8 cellular contexts compared by ENCODE assay signal in the genomic region with DNA sequence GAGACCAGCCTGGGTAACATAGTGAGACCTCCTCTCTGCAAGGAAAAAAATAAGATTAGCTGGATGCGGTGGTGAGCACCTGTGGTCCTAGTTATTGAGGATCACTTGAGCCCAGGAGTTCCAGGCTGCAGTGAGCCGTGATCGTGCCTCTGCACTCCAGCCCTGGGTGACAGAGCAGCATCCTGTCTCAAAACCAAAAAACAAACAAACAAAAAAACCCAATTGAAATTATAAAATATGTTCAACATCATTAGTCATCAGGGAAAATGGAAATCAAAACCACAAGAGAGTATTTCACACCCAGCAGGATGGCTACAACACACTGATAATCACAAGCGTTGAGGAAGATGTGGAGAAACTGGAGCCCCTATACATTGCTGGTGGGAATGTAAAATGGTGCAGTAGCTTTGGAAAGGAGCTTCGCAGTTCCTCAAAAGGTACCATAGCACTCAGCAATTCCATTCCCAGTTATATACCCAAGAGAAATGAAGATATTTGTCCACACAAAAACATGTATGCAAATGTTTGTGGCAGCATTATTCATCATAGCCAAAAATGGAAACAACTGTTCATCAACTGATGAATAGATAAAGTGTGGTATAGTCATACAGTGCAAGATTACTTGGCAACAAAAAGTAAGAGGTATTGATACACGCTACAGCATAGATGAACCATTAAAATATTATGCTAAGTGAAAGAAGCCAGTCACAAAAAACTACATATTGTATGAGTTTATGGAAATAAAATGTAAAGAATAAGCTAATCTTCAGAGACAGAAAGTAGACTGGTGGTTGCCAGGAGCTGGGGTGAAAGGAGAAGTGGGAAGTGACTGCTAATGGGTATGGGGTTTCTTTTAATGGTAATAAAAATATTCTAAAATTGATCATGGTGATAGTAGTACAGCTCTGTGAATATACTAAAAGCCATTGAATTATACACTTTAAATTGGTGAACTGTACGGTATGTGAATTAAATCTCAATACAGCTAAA. TPM values are rescaled to one million over a fixed set of nuclear protein-coding genes. Genes with fewer than 3 reads are reported as not detected.
A peak's percentile ranks its signal among the peaks of the same experiment; 100 is the strongest.
DNase-seq lines count a peak whose midpoint lies in the region; ATAC-seq and TF ChIP-seq lines count a peak whose summit lies in the region.

No MANE protein-coding gene starts in this region.

- H3F3A ChIP-seq in smooth muscle cell (ENCODE audit: low read depth) = no peaks in the 10 kb centered on the region
- H3F3A ChIP-seq in SK-N-SH (replicated peaks; ENCODE audit: insufficient read depth) = no peaks in the 10 kb centered on the region

- H3K27ac ChIP-seq in CD8-positive, alpha-beta T cell (ENCODE audit: low read depth, low read length) = no peak overlapping the region
- H3K27ac ChIP-seq in smooth muscle cell (ENCODE audit: low read depth) (no peak overlapping the region), SK-N-SH (ENCODE audit: low read depth in 2 of 2, low read length in 1 of 2) (no peak overlapping the region)

- H2AFZ ChIP-seq in smooth muscle cell (ENCODE audit: low read depth) = no peak overlapping the region
- H2AFZ ChIP-seq in SK-N-SH (ENCODE audit: low read depth) = no peak overlapping the region

- H3K9ac ChIP-seq in smooth muscle cell (ENCODE audit: low read depth) (no peak overlapping the region), SK-N-SH (no peak overlapping the region)

- H3K4me3 ChIP-seq in CD8-positive, alpha-beta T cell (ENCODE audit: low read depth, low read length) = no peak overlapping the region
- no peak overlapping the region for H3K4me3 ChIP-seq in smooth muscle cell
- H3K4me3 ChIP-seq in SK-N-SH (ENCODE audit: low read depth in 2 of 2, low read length in 1 of 2) = no peak overlapping the region

- POLR2A ChIA-PET in CD8-positive, alpha-beta T cell (lab: Charles Lee) = interaction anchor here (1.4 to 2.3 kb wide), 3 partner anchors 17 to 39 kb away, joined by 6 to 11 read pairs (median 10); a partner anchor contains a TSS
- POLR2A ChIA-PET in SK-N-SH (lab: Yijun Ruan, JAX) = no interaction called here

- peaks cover 39% of the 10 kb centered on the region for H3K4me1 ChIP-seq in CD8-positive, alpha-beta T cell (ENCODE audit: insufficient read depth, low read length)
- no peaks in the 10 kb centered on the region for H3K4me1 ChIP-seq in smooth muscle cell (ENCODE audit: low read depth)
- H3K4me1 ChIP-seq in SK-N-SH (ENCODE audit: control insufficient read depth in 1 of 2, insufficient read depth in 2 of 2, low read depth in 1 of 2, low read length in 1 of 2) = no peaks in the 10 kb centered on the region

- no peaks in the 10 kb centered on the region for H3K9me3 ChIP-seq in CD8-positive, alpha-beta T cell (ENCODE audit: low read length)
- no peaks in the 10 kb centered on the region for H3K9me3 ChIP-seq in smooth muscle cell (replicated peaks; ENCODE audit: low read depth)
- H3K9me3 ChIP-seq in SK-N-SH = no peaks in the 10 kb centered on the region

- no peak overlapping the region for H3K4me2 ChIP-seq in smooth muscle cell
- no peak overlapping the region for H3K4me2 ChIP-seq in SK-N-SH

- peaks cover 65% of the 10 kb centered on the region for H3K4me1 Mint-ChIP-seq in CD8-positive, alpha-beta T cell (ENCODE audit: low read depth)
- peaks cover 58% of the 10 kb centered on the region for H3K4me1 Mint-ChIP-seq in activated naive CD4-positive, alpha-beta T cell treated with anti-CD3 and anti-CD28 coated beads for 36 hours (ENCODE audit: low read depth)

- in situ Hi-C loops in KBM-7 (cut with MboI; ENCODE audit: low pct_unique_long_range_greater_than_20kb, low sequenced_read_pairs) = no loop called here
- in situ Hi-C loops in GM13976 (cut with MboI; ENCODE audit: low sequenced_read_pairs, unreplicated experiment) = no loop called here

- TF ChIP-seq RAD21 in SK-N-SH (IDR thresholded peaks at IDR 0.05; ENCODE audit: low read length) = no peak

- no peaks in the 10 kb centered on the region for H3K36me3 ChIP-seq in CD8-positive, alpha-beta T cell (ENCODE audit: insufficient read depth, low read length)
- H3K36me3 ChIP-seq in smooth muscle cell (ENCODE audit: low read depth) = no peaks in the 10 kb centered on the region
- no peaks in the 10 kb centered on the region for H3K36me3 ChIP-seq in SK-N-SH (replicated peaks in 1 of 2; ENCODE audit: control insufficient read depth in 1 of 2, insufficient read depth in 2 of 2, low read length in 1 of 2)

- H3K27me3 Mint-ChIP-seq in CD8-positive, alpha-beta T cell (ENCODE audit: low read depth) = no peaks in the 10 kb centered on the region
- no peaks in the 10 kb centered on the region for H3K27me3 Mint-ChIP-seq in activated naive CD4-positive, alpha-beta T cell treated with anti-CD3 and anti-CD28 coated beads for 36 hours (ENCODE audit: low read depth)

- no peaks in the 10 kb centered on the region for H3K27me3 ChIP-seq in CD8-positive, alpha-beta T cell (ENCODE audit: insufficient read depth, low read length)
- H3K27me3 ChIP-seq in smooth muscle cell (ENCODE audit: low read depth) (no peaks in the 10 kb centered on the region), SK-N-SH (ENCODE audit: insufficient read depth) (no peaks in the 10 kb centered on the region)

- DNase-seq in CD8-positive, alpha-beta T cell = peak in 2 of 7 experiments; percentile 33
- DNase-seq in KBM-7 = peak; percentile 36
- DNase-seq in activated naive CD4-positive, alpha-beta T cell treated with anti-CD3 and anti-CD28 coated beads for 36 hours = peak; percentile 59
- no peak for DNase-seq in smooth muscle cell (lab: John Stamatoyannopoulos, UW; ENCODE audit: unreplicated experiment)
- DNase-seq in NCI-H187 (lab: John Stamatoyannopoulos, UW) = no peak
- DNase-seq in SK-N-SH = no peak
- no peak for DNase-seq in GM13976 (ENCODE audit: low spot score)

- intact Hi-C loops in CD8-positive, alpha-beta T cell (cut with DNase I, micrococcal nuclease) = loop anchor here in 1 of 2 experiments (2.0 kb wide), 1 partner anchor 16 kb away; no protein-coding TSS in a partner anchor
- intact Hi-C loops in activated naive CD4-positive, alpha-beta T cell treated with anti-CD3 and anti-CD28 coated beads for 36 hours (cut with micrococcal nuclease) = loop anchor here (1.0 to 2.0 kb wide), 9 partner anchors 8 to 116 kb away; no protein-coding TSS in a partner anchor

- TF ChIP-seq EP300 in SK-N-SH (IDR thresholded peaks at IDR 0.05; ENCODE audit: borderline replicate concordance in 1 of 2, low read depth in 1 of 2, low read length in 1 of 2) = no peak

- H4K20me1 ChIP-seq in smooth muscle cell (ENCODE audit: low read depth) = no peaks in the 10 kb centered on the region
- no peaks in the 10 kb centered on the region for H4K20me1 ChIP-seq in SK-N-SH (ENCODE audit: insufficient read depth)

- no peaks in the 10 kb centered on the region for H3K9me2 ChIP-seq in SK-N-SH

- H3K36me3 Mint-ChIP-seq in CD8-positive, alpha-beta T cell = peaks cover 7% of the 10 kb centered on the region
- no peaks in the 10 kb centered on the region for H3K36me3 Mint-ChIP-seq in activated naive CD4-positive, alpha-beta T cell treated with anti-CD3 and anti-CD28 coated beads for 36 hours (ENCODE audit: low read depth)

- no peaks in the 10 kb centered on the region for H3K9me3 Mint-ChIP-seq in CD8-positive, alpha-beta T cell
- no peaks in the 10 kb centered on the region for H3K9me3 Mint-ChIP-seq in activated naive CD4-positive, alpha-beta T cell treated with anti-CD3 and anti-CD28 coated beads for 36 hours

- peak overlapping the region; percentile 13 for H3K4me3 Mint-ChIP-seq in CD8-positive, alpha-beta T cell
- H3K4me3 Mint-ChIP-seq in activated naive CD4-positive, alpha-beta T cell treated with anti-CD3 and anti-CD28 coated beads for 36 hours = peak overlapping the region; percentile 16

- no peak for TF ChIP-seq CTCF in CD8-positive, alpha-beta T cell (IDR thresholded peaks at IDR 0.05)
- TF ChIP-seq CTCF in smooth muscle cell (IDR thresholded peaks at IDR 0.05; ENCODE audit: borderline replicate concordance, insufficient read depth, poor library complexity, severe bottlenecking) = no peak
- TF ChIP-seq CTCF in SK-N-SH (IDR thresholded peaks at IDR 0.05) = no peak
- TF ChIP-seq CTCF in GM13976 (IDR thresholded peaks at IDR 0.05; ENCODE audit: borderline replicate concordance, control extremely low read depth, extremely low read depth, insufficient read depth, missing control alignments) = no peak

- H3K79me2 ChIP-seq in smooth muscle cell (ENCODE audit: low read depth) (no peaks in the 10 kb centered on the region), SK-N-SH (ENCODE audit: insufficient read depth) (no peaks in the 10 kb centered on the region)

- H3K27ac Mint-ChIP-seq in CD8-positive, alpha-beta T cell = peak overlapping the region; percentile 89
- H3K27ac Mint-ChIP-seq in activated naive CD4-positive, alpha-beta T cell treated with anti-CD3 and anti-CD28 coated beads for 36 hours = peak overlapping the region; percentile 92

- CTCF ChIA-PET in CD8-positive, alpha-beta T cell (lab: Charles Lee) = interaction anchor here (0.6 to 9.7 kb wide), 8 partner anchors 12 to 169 kb away, joined by 3 to 76 read pairs (median 4); no protein-coding TSS in a partner anchor
- CTCF ChIA-PET in activated naive CD4-positive, alpha-beta T cell treated with anti-CD3 and anti-CD28 coated beads for 36 hours (lab: Charles Lee) = interaction anchor here (0.7 to 4.5 kb wide), 13 partner anchors 11 to 145 kb away, joined by 3 to 29 read pairs (median 5); a partner anchor contains a TSS
- CTCF ChIA-PET in SK-N-SH (lab: Yijun Ruan, JAX) = interaction anchor here (1.3 to 1.7 kb wide), 3 partner anchors 18 to 118 kb away, joined by 3 to 8 read pairs (median 5); no protein-coding TSS in a partner anchor

- 91% methylated on average over 7 of the region's 7 CpGs for WGBS in smooth muscle cell (ENCODE audit: low lambda C conversion rate)
- 87% methylated on average over 7 of the region's 7 CpGs for whole genome bisulfite sequencing in SK-N-SH (ENCODE audit: low lambda C conversion rate)

- ATAC-seq in CD8-positive, alpha-beta T cell = peak; percentile 84
- peak; percentile 61 for ATAC-seq in GM21515 (IDR thresholded peaks at IDR 0.05; ENCODE audit: unreplicated experiment)

TF ChIP-seq in SK-N-SH, 30 proteins besides CTCF, POLR2A, EP300 and RAD21 (continues in another document):
- TF ChIP-seq POLR2AphosphoS5 (IDR thresholded peaks at IDR 0.05; ENCODE audit: low read depth, low read length) (no peak), TEAD4 (IDR thresholded peaks at IDR 0.05; ENCODE audit: borderline replicate concordance, insufficient read depth) (no peak), FOXM1 (IDR thresholded peaks at IDR 0.05; ENCODE audit: low read depth) (no peak), GATA2 (CRISPR knock-in tag; IDR thresholded peaks at IDR 0.05) (no peak), TAF1 (IDR thresholded peaks at IDR 0.05; ENCODE audit: borderline replicate concordance, low read depth, low read length) (no peak), SMC3 (IDR thresholded peaks at IDR 0.05; ENCODE audit: low read depth, low read length) (no peak)

RNA-seq across cellular contexts. Expression of a gene that starts 38.7 kb away (rescaled TPM):
- total RNA-seq in CD8-positive, alpha-beta T cell = 10 to 100 TPM; 92.5 to 93.2 TPM
- 100 to 1,000 TPM; 111 to 116 TPM for total RNA-seq in activated naive CD4-positive, alpha-beta T cell treated with anti-CD3 and anti-CD28 coated beads for 36 hours
- 5.6 and 6.6 TPM in 2 replicates for total RNA-seq in smooth muscle cell
- polyA plus RNA-seq in smooth muscle cell (2.3 and 7.6 TPM in 2 replicates), SK-N-SH (2012; rRNA removed) (0.05 TPM in 2 replicates)
- 0.05 and 0.10 TPM in 2 replicates for polyA plus RNA-seq in SK-N-SH (2012; cell fraction: cytosol; rRNA removed)
- 0.05 and 0.13 TPM in 2 replicates for polyA plus RNA-seq in SK-N-SH (2012; cell fraction: nucleus; rRNA removed)

Comparison
In these comparisons a context has a peak if more than half of its experiments do, and no peak if none do; other contexts are left out.
1. DNase-seq: peak in KBM-7 (single experiment) and activated naive CD4-positive, alpha-beta T cell treated with anti-CD3 and anti-CD28 coated beads for 36 hours (single experiment); none in smooth muscle cell (single experiment), NCI-H187 (0 of 2), SK-N-SH (single experiment) and GM13976 (single experiment).
2. RNA of a gene that starts 38.7 kb away (total RNA-seq): 111 to 116 TPM in activated naive CD4-positive, alpha-beta T cell treated with anti-CD3 and anti-CD28 coated beads for 36 hours and 92.5 to 93.2 TPM in CD8-positive, alpha-beta T cell; 5.6 to 6.6 TPM in smooth muscle cell; every median in the first group is over 10 times any median in the second.